In genomic region chr15:90956551-90957104, GRCh38 we compare ENCODE assay signal across 8 cellular contexts. TPM values are rescaled to one million over a fixed set of nuclear protein-coding genes. Genes with fewer than 3 reads are reported as not detected.
A peak's percentile ranks its signal among the peaks of the same experiment; 100 is the strongest.
DNase-seq lines count a peak whose midpoint lies in the region; ATAC-seq and TF ChIP-seq lines count a peak whose summit lies in the region.

No MANE protein-coding gene starts in this region.

- 2% methylated on average over 50 of the region's 50 CpGs for WGBS in smooth muscle cell (ENCODE audit: low lambda C conversion rate)

- peak overlapping the region; percentile 97 for H3K27ac ChIP-seq in WERI-Rb-1
- no peak overlapping the region for H3K27ac ChIP-seq in smooth muscle cell (ENCODE audit: low read depth)

- H3K79me2 ChIP-seq in smooth muscle cell (ENCODE audit: low read depth) = no peaks in the 10 kb centered on the region

- peaks cover 17% of the 10 kb centered on the region for H3K4me1 ChIP-seq in smooth muscle cell (ENCODE audit: low read depth)

- peaks cover 9% of the 10 kb centered on the region for H4K20me1 ChIP-seq in smooth muscle cell (ENCODE audit: low read depth)

- peak; percentile 84 to 88 (median 88) for DNase-seq in NCI-H1417 (lab: John Stamatoyannopoulos, UW)
- peak; percentile 77 for DNase-seq in WERI-Rb-1
- peak; percentile 72 to 84 for DNase-seq in cardiac fibroblast (ENCODE audit: low read depth in 2 of 2)
- DNase-seq in immature natural killer cell = peak; percentile 49 to 52 (median 51)
- peak; percentile 66 for DNase-seq in smooth muscle cell (lab: John Stamatoyannopoulos, UW; ENCODE audit: unreplicated experiment)
- DNase-seq in AML-193 (lab: John Stamatoyannopoulos, UW) = no peak

- H2AFZ ChIP-seq in smooth muscle cell (ENCODE audit: low read depth) = peak overlapping the region; percentile 54

- peaks cover 4 to 13% (median 9%) of the 10 kb centered on the region in 3 donors for H3K36me3 Mint-ChIP-seq in immature natural killer cell

- no peaks in the 10 kb centered on the region for H3K27me3 ChIP-seq in WERI-Rb-1 (ENCODE audit: insufficient read depth, low read depth, severe bottlenecking)
- H3K27me3 ChIP-seq in smooth muscle cell (ENCODE audit: low read depth) = no peaks in the 10 kb centered on the region

- H3K4me2 ChIP-seq in smooth muscle cell = peak overlapping the region; percentile 94

- H3K4me3 Mint-ChIP-seq in immature natural killer cell = peak overlapping the region; percentile 70 to 90 (median 85)

- H3K4me3 ChIP-seq in WERI-Rb-1 (ENCODE audit: low read depth, low read length) = no peak overlapping the region
- peak overlapping the region; percentile 61 to 67 for H3K4me3 ChIP-seq in cardiac fibroblast (replicated peaks in 1 of 2; ENCODE audit: low read depth in 2 of 2, low read length in 2 of 2)
- peak overlapping the region; percentile 69 for H3K4me3 ChIP-seq in smooth muscle cell

- peak overlapping the region in 3 of 6 donors; percentile 58 to 74 (median 65) for H3K27ac Mint-ChIP-seq in immature natural killer cell

- H3K27me3 Mint-ChIP-seq in immature natural killer cell (ENCODE audit: low read depth in 3 of 3) = peaks cover 0 to 2% (median under 1%) of the 10 kb centered on the region in 3 donors

- H3K36me3 ChIP-seq in WERI-Rb-1 (peaks cover 47% of the 10 kb centered on the region), smooth muscle cell (ENCODE audit: low read depth) (no peaks in the 10 kb centered on the region)

- no peaks in the 10 kb centered on the region for H3K9me3 Mint-ChIP-seq in immature natural killer cell

- ATAC-seq in GM18867 (IDR thresholded peaks at IDR 0.05; ENCODE audit: unreplicated experiment) = no peak

- H3K9me3 ChIP-seq in WERI-Rb-1 (ENCODE audit: severe bottlenecking) (no peaks in the 10 kb centered on the region), smooth muscle cell (replicated peaks; ENCODE audit: low read depth) (no peaks in the 10 kb centered on the region)

- peaks cover 10 to 19% of the 10 kb centered on the region in 2 donors for H3K4me1 Mint-ChIP-seq in immature natural killer cell

- H3K9ac ChIP-seq in smooth muscle cell (ENCODE audit: low read depth) = peak overlapping the region; percentile 39

- TF ChIP-seq CTCF in GM12873 (IDR thresholded peaks at IDR 0.05; ENCODE audit: insufficient read depth, low read depth, low read length, missing control alignments) (peak; percentile 94), WERI-Rb-1 (IDR thresholded peaks at IDR 0.05; ENCODE audit: low read depth, low read length) (peak; percentile 92), cardiac fibroblast (IDR thresholded peaks at IDR 0.05; ENCODE audit: low read depth, low read length) (peak; percentile 53), smooth muscle cell (IDR thresholded peaks at IDR 0.05; ENCODE audit: borderline replicate concordance, insufficient read depth, poor library complexity, severe bottlenecking) (peak; percentile 98)

- peaks cover 5% of the 10 kb centered on the region for H3F3A ChIP-seq in smooth muscle cell (ENCODE audit: low read depth)

RNA-seq across cellular contexts. Expression of gene RCCD1, which starts 1.9 kb away (rescaled TPM):
- polyA plus RNA-seq in immature natural killer cell = 1 to 10 TPM in 2 of 3 donors, not detected in 1; 1.6 to 3.0 TPM
- total RNA-seq in smooth muscle cell = 4.4 and 5.8 TPM in 2 replicates
- polyA plus RNA-seq in smooth muscle cell = 9.2 and 14.8 TPM in 2 replicates

RNA-seq across cellular contexts. Expression of gene UNC45A, which starts 21.5 kb away (rescaled TPM):
- polyA plus RNA-seq in immature natural killer cell (10 to 100 TPM; 54.9 to 74.4 (median 59.3) TPM), smooth muscle cell (66.6 and 68.4 TPM in 2 replicates)
- total RNA-seq in smooth muscle cell = 43.6 and 57.5 TPM in 2 replicates

RNA-seq across cellular contexts. Expression of gene HDDC3, which starts 24.3 kb away (rescaled TPM):
- polyA plus RNA-seq in immature natural killer cell (10 to 100 TPM; 25.5 to 33.1 (median 32.1) TPM), smooth muscle cell (15.5 and 16.3 TPM in 2 replicates)
- total RNA-seq in smooth muscle cell = 10.0 and 16.0 TPM in 2 replicates

RNA-seq across cellular contexts. Expression of gene PRC1, which starts 37.7 kb away (rescaled TPM):
- 1 to 10 TPM; 1.1 to 4.1 (median 1.5) TPM for polyA plus RNA-seq in immature natural killer cell
- total RNA-seq in smooth muscle cell = 20.4 and 41.1 TPM in 2 replicates
- polyA plus RNA-seq in smooth muscle cell = 29.7 and 32.3 TPM in 2 replicates

RNA-seq across cellular contexts. Expression of gene MAN2A2, which starts 53.5 kb away (rescaled TPM):
- 1 to 10 TPM; 4.1 to 7.4 (median 5.4) TPM for polyA plus RNA-seq in immature natural killer cell
- total RNA-seq in smooth muscle cell = 7.1 and 11.0 TPM in 2 replicates
- 9.7 and 15.3 TPM in 2 replicates for polyA plus RNA-seq in smooth muscle cell

Comparison
In these comparisons a context has a peak if more than half of its experiments do, and no peak if none do; other contexts are left out.
1. DNase-seq: peak in NCI-H1417 (3 of 3), WERI-Rb-1 (single experiment), cardiac fibroblast (2 of 2), immature natural killer cell (3 of 3) and smooth muscle cell (single experiment); none in AML-193 (0 of 2).
2. Peak in every context shown above with its lines, with median percentiles within 50 percentile points of each other: CTCF ChIP-seq.